Comparison of ENCODE assay signal across 35 cellular contexts in genomic region chr12:31423405-31423804, GRCh38.
"Had no signal": no experiment of that assay in that cellular context is flagged by ENCODE, and none has a peak within 500 bp of the region (broad histone marks: within the 10 kb centered on the region; RNA-seq: fewer than 3 reads in every experiment).

No MANE protein-coding gene starts in this region.

- H3K27me3 ChIP-seq: MG63 had no signal

- DNase-seq: Karpas-422, Kasumi-1, MG63, MM.1S, MV-4-11, NCI-H1048, NCI-H1092, NCI-H1092 treated with DMSO at 0.1 percent for 48 hours, NCI-H1105, NCI-H1105 treated with DMSO at 0.1 percent for 48 hours, NCI-H1417, NCI-H1417 treated with DMSO at 0.1 percent for 48 hours, NCI-H1436, NCI-H1436 treated with DMSO at 0.1 percent for 48 hours, NCI-H146, NCI-H1694, NCI-H1694 treated with DMSO at 0.1 percent for 48 hours, NCI-H187, NCI-H187 treated with DMSO at 0.1 percent for 48 hours, NCI-H1930, NCI-H2029, NCI-H2029 treated with DMSO at 0.1 percent for 48 hours, NCI-H2081, NCI-H2081 treated with DMSO at 0.1 percent for 48 hours, NCI-H2107, NCI-H2171, NCI-H2171 treated with DMSO at 0.1 percent for 48 hours, NCI-H2227 treated with DMSO at 0.1 percent for 48 hours, NCI-H226, NCI-H345, NCI-H446, NCI-H446 treated with DMSO at 0.1 percent for 48 hours, NCI-H510A, NCI-H510A treated with DMSO at 0.1 percent for 48 hours, NCI-H524 had no signal

- H3K36me3 ChIP-seq: MG63 had no signal

- H3K9me3 ChIP-seq: MG63 had no signal

- H3K4me3 ChIP-seq: MG63 had no signal
